In genomic region chr3:48655586-48655985, GRCh38 we compare ENCODE assay signal across 9 cellular contexts. TPM values are rescaled to one million over a fixed set of nuclear protein-coding genes. Genes with fewer than 3 reads are reported as not detected.
A peak's percentile ranks its signal among the peaks of the same experiment; 100 is the strongest.
DNase-seq lines count a peak whose midpoint lies in the region; ATAC-seq, FAIRE-seq and TF ChIP-seq lines count a peak whose summit lies in the region.
"Had no signal": no experiment of that assay in that cellular context is flagged by ENCODE, and none has a peak within 500 bp of the region (broad histone marks: within the 10 kb centered on the region; RNA-seq: fewer than 3 reads in every experiment).

No MANE protein-coding gene starts in this region.

- H3K27ac Mint-ChIP-seq in WTC11: peak overlapping the region; percentile 27; the same call in 1 of the 2 replicates

- no peak for ATAC-seq in WTC11

- DNase-seq in AG04450 (ENCODE audit: low read depth, low spot score): no peak
- no peak for DNase-seq in WTC11 (ENCODE audit: low spot score)
- DNase-seq in prostate gland (ENCODE audit: low spot score): no peak
- no peak for DNase-seq in lower leg skin (ENCODE audit: low spot score in 2 of 2)
- no peak for DNase-seq in A172 (ENCODE audit: low spot score)
- no peak for DNase-seq in NCI-H2029 treated with DMSO at 0.1 percent for 48 hours (lab: John Stamatoyannopoulos, UW)
- DNase-seq in D721Med (ENCODE audit: insufficient read length, low spot score): no peak

- intact Hi-C loops in prostate gland (cut with DNase I) (no loop called here), lower leg skin (cut with DNase I; ENCODE audit: low total_unique reads) (no loop called here)

- H3K4me1 ChIP-seq in ectodermal cell (ENCODE audit: control insufficient read depth, insufficient read depth, low read length): peaks cover 3% of the 10 kb centered on the region
- H3K4me1 ChIP-seq in prostate gland (replicated peaks): no peaks in the 10 kb centered on the region

- H3K27me3 ChIP-seq in AG04450 (ENCODE audit: control insufficient read depth, insufficient read depth, low read length) (peaks cover 4% of the 10 kb centered on the region), ectodermal cell (ENCODE audit: control insufficient read depth, insufficient read depth, low read length, poor library complexity, severe bottlenecking) (peaks cover 3% of the 10 kb centered on the region), prostate gland (replicated peaks; ENCODE audit: insufficient read depth) (no peaks in the 10 kb centered on the region)

- H3K9me3 ChIP-seq in AG04450 (ENCODE audit: control insufficient read depth, insufficient read depth, low read length) (peaks cover 10% of the 10 kb centered on the region; the same call in 1 of the 2 replicates), ectodermal cell (ENCODE audit: control insufficient read depth, low read length) (no peaks in the 10 kb centered on the region), prostate gland (no peaks in the 10 kb centered on the region)

- CTCF ChIA-PET in AG04450 (lab: Charles Lee) (interaction anchor here (1.1 kb wide), 1 partner anchor 21 kb away, joined by 3 read pairs; the partner anchor contains the start of gene SLC26A6), WTC11 (lab: Charles Lee) (interaction anchor here (0.6 to 4.6 kb wide), 5 partner anchors 15 to 98 kb away, joined by 3 to 46 read pairs (median 6); partner anchors contain the start of gene SLC26A6)

- peak overlapping the region; percentile 54 for H3K4me3 ChIP-seq in AG04450 (ENCODE audit: low read depth, low read length)
- peak overlapping the region; percentile 41 for H3K4me3 ChIP-seq in ectodermal cell (ENCODE audit: insufficient read depth, low read depth, low read length)
- peak overlapping the region; percentile 47 to 54 for H3K4me3 ChIP-seq in prostate gland
- H3K4me3 ChIP-seq in lower leg skin (ENCODE audit: low read depth, poor library complexity, severe bottlenecking): no peak overlapping the region

- TF ChIP-seq CTCF in AG04450 (IDR thresholded peaks at IDR 0.05; ENCODE audit: low read depth, low read length) (no peak), WTC11 (IDR thresholded peaks at IDR 0.05) (no peak), prostate gland (IDR thresholded peaks at IDR 0.05) (no peak), lower leg skin (IDR thresholded peaks at IDR 0.05) (no peak), D721Med (IDR thresholded peaks at IDR 0.05; ENCODE audit: insufficient read depth, missing control alignments) (no peak)

- peaks cover 4% of the 10 kb centered on the region; the same call in 1 of the 2 replicates for H3K27me3 Mint-ChIP-seq in WTC11 (ENCODE audit: low read depth)

- H3K36me3 Mint-ChIP-seq in WTC11: peaks cover 41% of the 10 kb centered on the region

- H3K9me3 Mint-ChIP-seq in WTC11: peaks cover 6% of the 10 kb centered on the region; the same call in 1 of the 2 replicates

- no peak overlapping the region for H3K27ac ChIP-seq in AG04450 (ENCODE audit: low read depth, low read length)
- H3K27ac ChIP-seq in ectodermal cell (ENCODE audit: insufficient read depth, low read depth, low read length, poor library complexity, severe bottlenecking): no peak overlapping the region
- peak overlapping the region; percentile 68 to 74 for H3K27ac ChIP-seq in prostate gland

- no peak for FAIRE-seq in D721Med (lab: Jason Lieb, UNC)
- FAIRE-seq: G401.6 had no signal

- H3K4me1 Mint-ChIP-seq in WTC11: peaks cover 13% of the 10 kb centered on the region

- H3K36me3 ChIP-seq in ectodermal cell (ENCODE audit: control insufficient read depth, insufficient read depth, low read length) (peaks cover 30% of the 10 kb centered on the region), prostate gland (no peaks in the 10 kb centered on the region)

- POLR2A ChIA-PET in AG04450 (lab: Yijun Ruan, JAX): no interaction called here
- POLR2A ChIA-PET in WTC11 (lab: Charles Lee): interaction anchor here (2.5 kb wide), 1 partner anchor 20 kb away, joined by 13 read pairs; the partner anchor contains the start of gene SLC26A6

- TF ChIP-seq POLR2A in prostate gland (IDR thresholded peaks at IDR 0.05) (no peak), lower leg skin (IDR thresholded peaks at IDR 0.05) (no peak)

- WGBS in ectodermal cell, 2 experiments: 40 to 42% methylated on average over 27 of the region's 27 CpGs
- WGBS in prostate gland: 17% methylated on average over 27 of the region's 27 CpGs
- WGBS in lower leg skin, 2 donors: 17 to 19% methylated on average over 14 to 20 of the region's 27 CpGs

- H3K4me3 Mint-ChIP-seq in WTC11: peak overlapping the region; percentile 63

TF ChIP-seq in WTC11, 78 proteins besides CTCF, POLR2A, EP300 and RAD21 (continues in another document):
- TF ChIP-seq SP1 (CRISPR knock-in tag; conservative IDR thresholded peaks at IDR 0.05) (no peak), GRHL2 (CRISPR knock-in tag; IDR thresholded peaks at IDR 0.05; ENCODE audit: insufficient replicate concordance, severe bottlenecking) (no peak), RELA (CRISPR knock-in tag; IDR thresholded peaks at IDR 0.05; ENCODE audit: borderline replicate concordance) (no peak), NR2C2 (CRISPR knock-in tag; IDR thresholded peaks at IDR 0.05) (no peak)

RNA-seq across cellular contexts. Expression of gene CELSR3, which starts 7.1 kb away (rescaled TPM):
- polyA plus RNA-seq in AG04450 (2011; rRNA removed): 0.55 and 0.73 TPM in 2 replicates
- polyA minus RNA-seq in AG04450 (2011; rRNA and poly(A)+ RNA removed): 1.8 and 2.3 TPM in 2 replicates
- total RNA-seq in WTC11 (2021) (27.9 to 35.7 TPM (median 32.7 TPM) in 3 replicates), prostate gland (1 to 10 TPM in 1 of 2 donors, under 1 TPM in 1; 0.41 to 6.4 TPM), lower leg skin (1 to 10 TPM in 2 of 4 donors, under 1 TPM in 2; 0.59 to 4.7 (median 1.2) TPM)
- 26.0 TPM for polyA plus RNA-seq in ectodermal cell (2013, experiment 1 of 4)
- 29.7 TPM for polyA plus RNA-seq in ectodermal cell (2013, experiment 2 of 4)
- 18.8 TPM for polyA plus RNA-seq in ectodermal cell (2013, experiment 3 of 4)
- 24.8 TPM for polyA plus RNA-seq in ectodermal cell (2013, experiment 4 of 4)
- 4.9 and 5.8 TPM in 2 replicates for total RNA-seq in A172 (2014; rRNA removed; shearing (Covaris generic))

RNA-seq across cellular contexts. Expression of gene SLC26A6, which starts 20.3 kb away (rescaled TPM):
- 22.2 and 23.1 TPM in 2 replicates for polyA plus RNA-seq in AG04450 (2011; rRNA removed)
- 34.3 and 43.5 TPM in 2 replicates for polyA minus RNA-seq in AG04450 (2011; rRNA and poly(A)+ RNA removed)
- total RNA-seq in WTC11 (2021) (57.2 to 58.9 TPM (median 57.8 TPM) in 3 replicates), prostate gland (10 to 100 TPM; 18.4 to 30.0 TPM), lower leg skin (10 to 100 TPM in 3 of 4 donors, 1 to 10 TPM in 1; 9.4 to 36.5 (median 17.9) TPM)
- 53.9 TPM for polyA plus RNA-seq in ectodermal cell (2013, experiment 1 of 4)
- polyA plus RNA-seq in ectodermal cell (2013, experiment 2 of 4): 53.0 TPM
- polyA plus RNA-seq in ectodermal cell (2013, experiment 3 of 4): 44.9 TPM
- polyA plus RNA-seq in ectodermal cell (2013, experiment 4 of 4): 51.1 TPM
- total RNA-seq in A172 (2014; rRNA removed; shearing (Covaris generic)): 16.9 and 17.5 TPM in 2 replicates

RNA-seq across cellular contexts. Expression of gene NCKIPSD, which starts 30.1 kb away (rescaled TPM):
- polyA plus RNA-seq in AG04450 (2011; rRNA removed): 25.4 and 36.3 TPM in 2 replicates
- 41.5 and 70.4 TPM in 2 replicates for polyA minus RNA-seq in AG04450 (2011; rRNA and poly(A)+ RNA removed)
- 40.1 to 50.1 TPM (median 47.1 TPM) in 3 replicates for total RNA-seq in WTC11 (2021)
- polyA plus RNA-seq in ectodermal cell (2013, experiment 1 of 4): 39.5 TPM
- polyA plus RNA-seq in ectodermal cell (2013, experiment 2 of 4): 37.0 TPM
- polyA plus RNA-seq in ectodermal cell (2013, experiment 3 of 4): 38.5 TPM
- 36.1 TPM for polyA plus RNA-seq in ectodermal cell (2013, experiment 4 of 4)
- 10 to 100 TPM; 32.9 to 83.3 TPM for total RNA-seq in prostate gland
- total RNA-seq in lower leg skin: 10 to 100 TPM; 32.0 to 51.0 (median 41.1) TPM
- total RNA-seq in A172 (2014; rRNA removed; shearing (Covaris generic)): 23.6 and 37.7 TPM in 2 replicates

RNA-seq across cellular contexts. Expression of gene TMEM89, which starts 34.0 kb away (rescaled TPM):
- not detected in 2 replicates for polyA plus RNA-seq in AG04450 (2011; rRNA removed)
- not detected in 2 replicates for polyA minus RNA-seq in AG04450 (2011; rRNA and poly(A)+ RNA removed)
- total RNA-seq in WTC11 (2021) (0.53 to 0.66 TPM in 2 of 3 replicates, not detected in the other), prostate gland (1 to 10 TPM in 1 of 2 donors, not detected in 1; 1.9 TPM), lower leg skin (not detected)
- polyA plus RNA-seq in ectodermal cell (2013, experiment 1 of 4): not detected
- not detected for polyA plus RNA-seq in ectodermal cell (2013, experiment 2 of 4)
- not detected for polyA plus RNA-seq in ectodermal cell (2013, experiment 3 of 4)
- 0.41 TPM for polyA plus RNA-seq in ectodermal cell (2013, experiment 4 of 4)
- total RNA-seq in A172 (2014; rRNA removed; shearing (Covaris generic)): not detected in 2 replicates

RNA-seq across cellular contexts. Expression of gene UQCRC1, which starts 46.1 kb away (rescaled TPM):
- 379 and 468 TPM in 2 replicates for polyA plus RNA-seq in AG04450 (2011; rRNA removed)
- polyA minus RNA-seq in AG04450 (2011; rRNA and poly(A)+ RNA removed): 611 and 892 TPM in 2 replicates
- total RNA-seq in WTC11 (2021): 313 to 326 TPM (median 323 TPM) in 3 replicates
- polyA plus RNA-seq in ectodermal cell (2013, experiment 1 of 4): 226 TPM
- 246 TPM for polyA plus RNA-seq in ectodermal cell (2013, experiment 2 of 4)
- polyA plus RNA-seq in ectodermal cell (2013, experiment 3 of 4): 229 TPM
- 233 TPM for polyA plus RNA-seq in ectodermal cell (2013, experiment 4 of 4)
- 100 to 1,000 TPM; 239 to 251 TPM for total RNA-seq in prostate gland
- 100 to 1,000 TPM; 240 to 373 (median 334) TPM for total RNA-seq in lower leg skin
- 485 and 565 TPM in 2 replicates for total RNA-seq in A172 (2014; rRNA removed; shearing (Covaris generic))

Comparison
In these comparisons a context has a peak if more than half of its experiments do, and no peak if none do; other contexts are left out.
1. H3K27ac ChIP-seq: peak in prostate gland (2 of 2); none in AG04450 (single experiment) and ectodermal cell (single experiment).